ENCODE assay signal across 9 cellular contexts in genomic region chr12:95633671-95634465, GRCh38.
DNase-seq lines count a peak whose midpoint lies in the region; ATAC-seq, FAIRE-seq and TF ChIP-seq lines count a peak whose summit lies in the region.
"Had no signal": no experiment of that assay in that cellular context is flagged by ENCODE, and none has a peak within 500 bp of the region (broad histone marks: within the 10 kb centered on the region; RNA-seq: fewer than 3 reads in every experiment).

No MANE protein-coding gene starts in this region.

- peaks cover 60% of the 10 kb centered on the region for H3K4me1 ChIP-seq in endothelial cell of umbilical vein (ENCODE audit: control insufficient read depth, extremely low read depth, insufficient read depth, low read length)
- H3K4me1 ChIP-seq in left lung, result peaks cover 0 to 4% of the 10 kb centered on the region in 2 donors
- peaks cover 10 to 23% of the 10 kb centered on the region in 2 donors for H3K4me1 ChIP-seq in thoracic aorta (ENCODE audit: control insufficient read depth in 1 of 2, low read depth in 2 of 2)

- intact Hi-C loops in endothelial cell of umbilical vein (cut with micrococcal nuclease), result loop anchor here (10.0 kb wide), 1 partner anchor 591 kb away; no protein-coding TSS in a partner anchor
- intact Hi-C loops in left lung (cut with DNase I), result no loop called here

- H4K20me1 ChIP-seq in endothelial cell of umbilical vein (replicated peaks; ENCODE audit: control insufficient read depth, extremely low read depth, insufficient read depth, low read length), result no peaks in the 10 kb centered on the region

- H3K9ac ChIP-seq in endothelial cell of umbilical vein (replicated peaks; ENCODE audit: extremely low read depth, insufficient read depth, low read length), result peak overlapping the region; percentile 85

- H3K79me2 ChIP-seq in endothelial cell of umbilical vein (ENCODE audit: control insufficient read depth, insufficient read depth, low read length), result no peaks in the 10 kb centered on the region

- ATAC-seq in left lung, result peak; percentile 78
- peak; percentile 90 for ATAC-seq in thoracic aorta (ENCODE audit: insufficient number of reproducible peaks, low FRiP score, low read depth)

- no peak for TF ChIP-seq POLR2A in endothelial cell of umbilical vein (IDR thresholded peaks at IDR 0.05; ENCODE audit: low read depth, low read length)

- no peaks in the 10 kb centered on the region for H3K27me3 ChIP-seq in MG63
- H3K27me3 ChIP-seq in endothelial cell of umbilical vein (ENCODE audit: control insufficient read depth in 2 of 2, insufficient read depth in 2 of 2, low read length in 2 of 2), result no peaks in the 10 kb centered on the region
- no peaks in the 10 kb centered on the region for H3K27me3 ChIP-seq in left lung
- H3K27me3 ChIP-seq in thoracic aorta (replicated peaks; ENCODE audit: insufficient read depth), result no peaks in the 10 kb centered on the region

- no peak overlapping the region for H3K4me3 ChIP-seq in MG63
- H3K4me3 ChIP-seq in endothelial cell of umbilical vein (replicated peaks in 1 of 3; ENCODE audit: insufficient read depth in 1 of 3, low read depth in 1 of 3, low read length in 3 of 3), result no peak overlapping the region
- H3K4me3 ChIP-seq in left lung, result no peak overlapping the region
- H3K4me3 ChIP-seq in thoracic aorta, result no peak overlapping the region

- TF ChIP-seq CTCF in endothelial cell of umbilical vein (IDR thresholded peaks at IDR 0.05; ENCODE audit: extremely low read depth in 1 of 2, insufficient read depth in 1 of 2, low read depth in 1 of 2, low read length in 2 of 2), result no peak
- TF ChIP-seq CTCF in left lung (IDR thresholded peaks at IDR 0.05), result no peak
- no peak for TF ChIP-seq CTCF in thoracic aorta (IDR thresholded peaks at IDR 0.05)

- dilution Hi-C loops in endothelial cell of umbilical vein (cut with MboI; ENCODE audit: extremely low pct_ligation_motif_present, low sequenced_read_pairs), result no loop called here

- no peaks in the 10 kb centered on the region for H3K9me1 ChIP-seq in endothelial cell of umbilical vein (replicated peaks; ENCODE audit: control insufficient read depth, extremely low read depth, insufficient read depth, low read length)

- no peak overlapping the region for H2AFZ ChIP-seq in endothelial cell of umbilical vein (ENCODE audit: low read depth, low read length)

- H3K36me3 ChIP-seq in MG63 (no peaks in the 10 kb centered on the region), endothelial cell of umbilical vein (ENCODE audit: control insufficient read depth in 2 of 2, extremely low read depth in 1 of 2, insufficient read depth in 2 of 2, low read length in 2 of 2) (no peaks in the 10 kb centered on the region), left lung (no peaks in the 10 kb centered on the region), thoracic aorta (no peaks in the 10 kb centered on the region)

- H3K4me2 ChIP-seq in endothelial cell of umbilical vein (ENCODE audit: insufficient read depth, low read length), result peak overlapping the region; percentile 2

- H3K27ac ChIP-seq in endothelial cell of umbilical vein (ENCODE audit: insufficient read depth, low read depth, low read length) (peak overlapping the region; percentile 99), left lung (peak overlapping the region in 1 of 2 donors; percentile 5), thoracic aorta (peak overlapping the region; percentile 70 to 72)

- DNase-seq in MG63 (peak; percentile 49), endothelial cell of umbilical vein (ENCODE audit: low read depth, low spot score) (peak; percentile 78), left lung (no peak), thoracic aorta (ENCODE audit: low spot score) (no peak), NCI-H146 (lab: John Stamatoyannopoulos, UW) (no peak), SIG-M5 treated with dmso at 0.1 percent for 504 hours (lab: John Stamatoyannopoulos, UW; ENCODE audit: unreplicated experiment) (no peak), AG08396 (ENCODE audit: low spot score) (no peak)
- no peak for DNase-seq in stimulated activated naive CD4-positive, alpha-beta T cell (lab: John Stamatoyannopoulos, UW)
- DNase-seq: NCI-H524 had no signal

- FAIRE-seq in endothelial cell of umbilical vein (lab: Jason Lieb, UNC), result no peak

- POLR2A ChIA-PET in endothelial cell of umbilical vein (lab: Charles Lee), result interaction anchor here (0.6 to 1.0 kb wide), 3 partner anchors 22 to 466 kb away, joined by 3 to 6 read pairs (median 4); no protein-coding TSS in a partner anchor

- BruUV-seq in endothelial cell of umbilical vein (replicated peaks; lab: Mats Ljungman, UMichigan), result TSS peak; percentile 30

- H3K9me3 ChIP-seq in MG63 (peaks cover 6% of the 10 kb centered on the region; the same call in 1 of the 2 replicates), endothelial cell of umbilical vein (replicated peaks; ENCODE audit: control insufficient read depth, insufficient read depth, low read length) (no peaks in the 10 kb centered on the region), left lung (no peaks in the 10 kb centered on the region), thoracic aorta (no peaks in the 10 kb centered on the region)

- CTCF ChIA-PET in endothelial cell of umbilical vein (lab: Charles Lee), result interaction anchor here (1.1 to 2.3 kb wide), 5 partner anchors 10 to 175 kb away, joined by 4 to 10 read pairs (median 5); no protein-coding TSS in a partner anchor

TF ChIP-seq in endothelial cell of umbilical vein, 7 proteins besides CTCF, POLR2A, EP300 and RAD21:
- TF ChIP-seq JUN (IDR thresholded peaks at IDR 0.05; ENCODE audit: borderline replicate concordance, insufficient read depth, insufficient read length, low read depth), result no peak
- TF ChIP-seq MAX (IDR thresholded peaks at IDR 0.05; ENCODE audit: insufficient read depth, insufficient read length), result no peak
- TF ChIP-seq MYC (IDR thresholded peaks at IDR 0.05; ENCODE audit: low read depth, low read length), result no peak
- no peak for TF ChIP-seq EZH2 (IDR thresholded peaks at IDR 0.05; ENCODE audit: borderline replicate concordance, low read depth, low read length, severe bottlenecking)
- no peak for TF ChIP-seq POLR2AphosphoS5 (IDR thresholded peaks at IDR 0.05; ENCODE audit: insufficient read depth, low read depth, low read length)
- no peak for TF ChIP-seq GATA2 (IDR thresholded peaks at IDR 0.05; ENCODE audit: insufficient read depth, insufficient read length, low read depth, low read length)
- TF ChIP-seq FOS (IDR thresholded peaks at IDR 0.05; ENCODE audit: borderline replicate concordance, insufficient read depth, low read length), result no peak
TF ChIP-seq in endothelial cell of umbilical vein: peak in this region for 0.

Comparison
In these comparisons a context has a peak if more than half of its experiments do, and no peak if none do; other contexts are left out.
1. DNase-seq: peak in MG63 (single experiment) and endothelial cell of umbilical vein (single experiment); none in left lung (0 of 2), thoracic aorta (single experiment), NCI-H146 (single experiment), stimulated activated naive CD4-positive, alpha-beta T cell (0 of 6), SIG-M5 treated with dmso at 0.1 percent for 504 hours (single experiment) and AG08396 (single experiment).